ENCODE assay signal across 23 cellular contexts in genomic region chr6:135608031-135608430, GRCh38.
DNase-seq lines count a peak whose midpoint lies in the region; ATAC-seq lines count a peak whose summit lies in the region.
"Had no signal": no experiment of that assay in that cellular context is flagged by ENCODE, and none has a peak within 500 bp of the region (broad histone marks: within the 10 kb centered on the region; RNA-seq: fewer than 3 reads in every experiment).

No MANE protein-coding gene starts in this region.

- H3K27ac ChIP-seq in caudate nucleus (ENCODE audit: low read depth, low read length): no peak overlapping the region
- H3K27ac ChIP-seq: A549; BLaER1 treated with 17β-estradiol and CSF1 and Interleukin-3, amounts not matched to agents 10 nM and 100 nM had no signal

- peaks cover 16% of the 10 kb centered on the region for H3K9me3 Mint-ChIP-seq in activated CD4-positive, alpha-beta T cell treated with anti-CD3 and anti-CD28 coated beads, Interleukin-2, amount 10 ng/mL, durations not matched to agents 24 days and 14 days
- no peaks in the 10 kb centered on the region for H3K9me3 Mint-ChIP-seq in activated T-cell treated with anti-CD3 and anti-CD28 coated beads, Interleukin-2, amount 50 U/mL, for 4 hours
- no peaks in the 10 kb centered on the region for H3K9me3 Mint-ChIP-seq in stimulated activated naive CD8-positive, alpha-beta T cell treated with anti-CD3 and anti-CD28 coated beads, Interleukin-15, amount 100 ng/mL, for 72 hours
- H3K9me3 Mint-ChIP-seq: CD4-positive, alpha-beta T cell; CD8-positive, alpha-beta memory T cell; GM23338; H9 had no signal

- peaks cover 2% of the 10 kb centered on the region for H3K27me3 Mint-ChIP-seq in activated CD4-positive, alpha-beta T cell treated with anti-CD3 and anti-CD28 coated beads, Interleukin-2, amount 10 ng/mL, durations not matched to agents 24 days and 14 days
- H3K27me3 Mint-ChIP-seq in activated T-cell treated with anti-CD3 and anti-CD28 coated beads, Interleukin-2, amount 50 U/mL, for 4 hours (ENCODE audit: low read depth): no peaks in the 10 kb centered on the region
- H3K27me3 Mint-ChIP-seq in stimulated activated naive CD8-positive, alpha-beta T cell treated with anti-CD3 and anti-CD28 coated beads, Interleukin-15, amount 100 ng/mL, for 72 hours: peaks cover 7% of the 10 kb centered on the region
- H3K27me3 Mint-ChIP-seq: CD4-positive, alpha-beta T cell; CD8-positive, alpha-beta memory T cell had no signal

- DNase-seq in activated CD4-positive, alpha-beta T cell treated with anti-CD3 and anti-CD28 coated beads, Interleukin-2, amount 10 ng/mL, durations not matched to agents 24 days and 14 days: no peak
- DNase-seq in activated CD4-positive, alpha-beta T cell treated with anti-CD3 and anti-CD28 coated beads, Interleukin-2, amount 50 U/mL, for 1 hour: no peak
- no peak for DNase-seq in activated T-cell treated with anti-CD3 and anti-CD28 coated beads, Interleukin-2, amount 50 U/mL, for 4 hours
- DNase-seq in activated T-cell treated with anti-CD3 and anti-CD28 coated beads, Interleukin-2, amount 50 U/mL, for 1 hour: no peak
- no peak for DNase-seq in stimulated activated naive CD8-positive, alpha-beta T cell treated with anti-CD3 and anti-CD28 coated beads, Interleukin-15, Interleukin-2, amounts not matched to agents 100 U/mL and 50 U/mL, for 24 hours
- DNase-seq in stimulated activated naive CD8-positive, alpha-beta T cell treated with anti-CD3 and anti-CD28 coated beads, Interleukin-15, amount 100 ng/mL, for 72 hours: no peak
- no peak for DNase-seq in caudate nucleus (lab: John Stamatoyannopoulos, UW)
- DNase-seq: 8988T; ACHN; AML-193; BE2C; CD4-positive, alpha-beta T cell; CD8-positive, alpha-beta memory T cell; DMS 273 treated with DMSO at 0.1 percent for 48 hours; DMS53; DMS79 treated with DMSO at 0.1 percent for 48 hours; GF-D8; H9 had no signal

- intact Hi-C loops in activated CD4-positive, alpha-beta T cell treated with anti-CD3 and anti-CD28 coated beads, Interleukin-2, amount 10 ng/mL, durations not matched to agents 24 days and 14 days (cut with micrococcal nuclease): no loop called here

- peak overlapping the region; percentile 76 for H3K27ac Mint-ChIP-seq in activated CD4-positive, alpha-beta T cell treated with anti-CD3 and anti-CD28 coated beads, Interleukin-2, amount 10 ng/mL, durations not matched to agents 24 days and 14 days
- no peak overlapping the region for H3K27ac Mint-ChIP-seq in stimulated activated naive CD8-positive, alpha-beta T cell treated with anti-CD3 and anti-CD28 coated beads, Interleukin-15, amount 100 ng/mL, for 72 hours
- H3K27ac Mint-ChIP-seq: CD14-positive monocyte; CD4-positive, alpha-beta T cell; CD8-positive, alpha-beta memory T cell; GM23338; H9 had no signal

- H3K4me3 Mint-ChIP-seq in activated CD4-positive, alpha-beta T cell treated with anti-CD3 and anti-CD28 coated beads, Interleukin-2, amount 10 ng/mL, durations not matched to agents 24 days and 14 days: no peak overlapping the region
- no peak overlapping the region for H3K4me3 Mint-ChIP-seq in activated T-cell treated with anti-CD3 and anti-CD28 coated beads, Interleukin-2, amount 50 U/mL, for 4 hours
- no peak overlapping the region for H3K4me3 Mint-ChIP-seq in stimulated activated naive CD8-positive, alpha-beta T cell treated with anti-CD3 and anti-CD28 coated beads, Interleukin-15, amount 100 ng/mL, for 72 hours
- H3K4me3 Mint-ChIP-seq: CD14-positive monocyte; CD4-positive, alpha-beta T cell; CD8-positive, alpha-beta memory T cell; GM23338; H9 had no signal

- peak; percentile 26 to 49 for ATAC-seq in activated T-cell treated with anti-CD3 and anti-CD28 coated beads, Interleukin-2, amount 50 U/mL, for 4 hours
- ATAC-seq in stimulated activated naive CD8-positive, alpha-beta T cell treated with anti-CD3 and anti-CD28 coated beads, Interleukin-15, Interleukin-2, amounts not matched to agents 100 U/mL and 50 U/mL, for 24 hours: peak; percentile 49
- no peak for ATAC-seq in stimulated activated naive CD8-positive, alpha-beta T cell treated with anti-CD3 and anti-CD28 coated beads, Interleukin-15, amount 100 ng/mL, for 72 hours
- ATAC-seq: A549, GM23338, HCT116 had no signal

- H3K4me1 Mint-ChIP-seq in activated CD4-positive, alpha-beta T cell treated with anti-CD3 and anti-CD28 coated beads, Interleukin-2, amount 10 ng/mL, durations not matched to agents 24 days and 14 days: peaks cover 28% of the 10 kb centered on the region
- H3K4me1 Mint-ChIP-seq in activated T-cell treated with anti-CD3 and anti-CD28 coated beads, Interleukin-2, amount 50 U/mL, for 4 hours (ENCODE audit: low read depth): peaks cover 3% of the 10 kb centered on the region
- peaks cover 35% of the 10 kb centered on the region for H3K4me1 Mint-ChIP-seq in stimulated activated naive CD8-positive, alpha-beta T cell treated with anti-CD3 and anti-CD28 coated beads, Interleukin-15, amount 100 ng/mL, for 72 hours
- H3K4me1 Mint-ChIP-seq: CD14-positive monocyte; CD8-positive, alpha-beta memory T cell; GM23338 had no signal

- peaks cover 18% of the 10 kb centered on the region for H3K36me3 Mint-ChIP-seq in activated CD4-positive, alpha-beta T cell treated with anti-CD3 and anti-CD28 coated beads, Interleukin-2, amount 10 ng/mL, durations not matched to agents 24 days and 14 days (ENCODE audit: low read depth)
- H3K36me3 Mint-ChIP-seq in activated T-cell treated with anti-CD3 and anti-CD28 coated beads, Interleukin-2, amount 50 U/mL, for 4 hours (ENCODE audit: insufficient read depth): no peaks in the 10 kb centered on the region
- H3K36me3 Mint-ChIP-seq: CD14-positive monocyte; CD8-positive, alpha-beta memory T cell had no signal
